Comparison of ENCODE assay signal across 8 cellular contexts in genomic region chr11:13338437-13339069, GRCh38.
DNase-seq lines count a peak whose midpoint lies in the region; ATAC-seq, FAIRE-seq and TF ChIP-seq lines count a peak whose summit lies in the region.

No MANE protein-coding gene starts in this region.

- H3K4me1 ChIP-seq in H1 (replicated peaks in 1 of 4; ENCODE audit: control insufficient read depth in 3 of 4, insufficient read depth in 4 of 4, low read length in 3 of 4): peaks cover 0 to 2% (median 0%) of the 10 kb centered on the region in 4 experiments; a peak in 2 of 7 replicates

- no peak overlapping the region for H3K23ac ChIP-seq in H1 (ENCODE audit: insufficient read length)

- H4K5ac ChIP-seq in H1 (ENCODE audit: insufficient read length, low read depth, low read length): no peak overlapping the region

- no peak overlapping the region for H3K14ac ChIP-seq in H1 (ENCODE audit: insufficient read length)

- H3K4ac ChIP-seq in H1 (replicated peaks; ENCODE audit: insufficient read length, low read depth, low read length): no peak overlapping the region

- H3K36me3 ChIP-seq in H1 (ENCODE audit: control insufficient read depth in 2 of 4, insufficient read depth in 4 of 4, low read length in 3 of 4): no peaks in the 10 kb centered on the region

- H3K9ac ChIP-seq in H1 (replicated peaks in 1 of 4; ENCODE audit: extremely low read depth in 1 of 4, low read depth in 3 of 4, low read length in 3 of 4): no peak overlapping the region

- WGBS in H1 (ENCODE audit: extremely low coverage in 1 of 2, insufficient coverage in 1 of 2, insufficient read length in 1 of 2, insufficient replicate concordance in 2 of 2, low coverage in 1 of 2, low lambda C conversion rate in 2 of 2, missing lambda C conversion rate in 1 of 2), 2 experiments: 94% methylated on average over 8 of the region's 8 CpGs; no CpG with 5 or more reads in 1 of the 2 experiments

- H4K91ac ChIP-seq in H1 (replicated peaks; ENCODE audit: insufficient read length, low read length): peak overlapping the region; percentile 29

- peak overlapping the region; percentile 4; the same call in 1 of the 2 replicates for H2AK5ac ChIP-seq in H1 (ENCODE audit: low read depth, low read length)

- peak; percentile 69 for ATAC-seq in sciatic nerve
- ATAC-seq in GM19395 (IDR thresholded peaks at IDR 0.05; ENCODE audit: unreplicated experiment): no peak
- ATAC-seq in GM21390 (IDR thresholded peaks at IDR 0.05; ENCODE audit: unreplicated experiment): no peak

- no peaks in the 10 kb centered on the region for H3K23me2 ChIP-seq in H1 (ENCODE audit: low read depth, low read length)

- no peak overlapping the region for H3K27ac ChIP-seq in H1 (ENCODE audit: low read depth, low read length)

- peaks cover 0 to 4% of the 10 kb centered on the region in 2 experiments; a peak in 1 of 4 replicates for H3K9me3 ChIP-seq in H1 (ENCODE audit: insufficient read depth in 2 of 2, low read depth in 1 of 2, low read length in 1 of 2)

- H2BK5ac ChIP-seq in H1 (ENCODE audit: low read depth, low read length): peak overlapping the region; percentile 4

- no peaks in the 10 kb centered on the region for H3K27me3 ChIP-seq in H1 (replicated peaks in 1 of 4; ENCODE audit: control insufficient read depth in 3 of 4, extremely low read depth in 1 of 4, insufficient read depth in 3 of 4, low read length in 3 of 4)

- no peak for TF ChIP-seq EP300 in H1 (IDR thresholded peaks at IDR 0.05; ENCODE audit: borderline replicate concordance in 1 of 2, low read depth in 2 of 2, low read length in 2 of 2)

- H2AFZ ChIP-seq in H1 (ENCODE audit: low read length): no peak overlapping the region

- peak; percentile 75 for DNase-seq in ELR (ENCODE audit: low read depth)
- DNase-seq in RPMI8226: peak; percentile 5
- DNase-seq in H1 (ENCODE audit: low read depth in 1 of 2, low spot score in 2 of 2): no peak
- DNase-seq in sciatic nerve (ENCODE audit: low spot score): no peak
- no peak for DNase-seq in NOMO-1 treated with DMSO at 0.1 percent for 48 hours (lab: John Stamatoyannopoulos, UW; ENCODE audit: unreplicated experiment)
- DNase-seq in UCSD-AML1 (lab: John Stamatoyannopoulos, UW; ENCODE audit: unreplicated experiment): no peak

- peak overlapping the region; percentile 5; the same call in 1 of the 2 replicates for H2BK12ac ChIP-seq in H1 (ENCODE audit: low read depth, low read length)

- no peak overlapping the region for H3K56ac ChIP-seq in H1 (replicated peaks; ENCODE audit: insufficient read length, low read depth, low read length)

- no peak for TF ChIP-seq RAD21 in H1 (IDR thresholded peaks at IDR 0.05 in 1 of 2, conservative IDR thresholded peaks at IDR 0.05 in 1 of 2; ENCODE audit: low read depth in 2 of 2, low read length in 2 of 2)

- H2BK120ac ChIP-seq in H1 (replicated peaks; ENCODE audit: low read depth, low read length): no peak overlapping the region

- FAIRE-seq in H1 (lab: Jason Lieb, UNC): no peak

- no peaks in the 10 kb centered on the region; a peak in 1 of 4 replicates for H3K79me2 ChIP-seq in H1 (ENCODE audit: control insufficient read depth in 1 of 2, insufficient read depth in 2 of 2, low read length in 2 of 2)

- no peak overlapping the region; a peak in 1 of 4 replicates for H3K4me2 ChIP-seq in H1 (ENCODE audit: insufficient read depth in 1 of 2, low read depth in 2 of 2, low read length in 2 of 2)

- POLR2A ChIA-PET in H1 (lab: Charles Lee; ENCODE audit: partially characterized antibody): interaction anchor here (1.2 to 1.4 kb wide), 2 partner anchors 9 to 60 kb away, joined by 3 to 4 read pairs; no protein-coding TSS in a partner anchor

- no peak overlapping the region for H2BK20ac ChIP-seq in H1 (ENCODE audit: low read length)

- no peaks in the 10 kb centered on the region; the same call in 1 of the 2 replicates for H3K79me1 ChIP-seq in H1 (ENCODE audit: low read depth, low read length)

- no peak for TF ChIP-seq CTCF in H1 (IDR thresholded peaks at IDR 0.05; ENCODE audit: control extremely low read depth in 1 of 3, insufficient read depth in 1 of 3, low read depth in 1 of 3, low read length in 3 of 3)

- intact Hi-C loops in sciatic nerve (cut with DNase I): no loop called here

- TF ChIP-seq POLR2A in H1 (IDR thresholded peaks at IDR 0.05; ENCODE audit: control extremely low read depth in 1 of 2, low read depth in 2 of 2, low read length in 2 of 2): no peak

- H3K18ac ChIP-seq in H1 (ENCODE audit: extremely low read depth, low read length): no peak overlapping the region

- CTCF ChIA-PET in H1 (lab: Charles Lee; ENCODE audit: partially characterized antibody): interaction anchor here (1.0 to 6.2 kb wide), 6 partner anchors 13 to 374 kb away, joined by 3 to 98 read pairs (median 3); no protein-coding TSS in a partner anchor

- peak overlapping the region; percentile 33; the same call in 1 of the 2 replicates for H2BK15ac ChIP-seq in H1 (ENCODE audit: low read length)

- H3K4me3 ChIP-seq in H1 (ENCODE audit: extremely low read depth in 1 of 4, insufficient read depth in 2 of 4, low read depth in 3 of 4, low read length in 4 of 4): no peak overlapping the region

- no peak overlapping the region for H4K8ac ChIP-seq in H1 (ENCODE audit: extremely low read depth, insufficient read depth, low read length)

- peaks cover 0 to 2% of the 10 kb centered on the region in 2 experiments for H4K20me1 ChIP-seq in H1 (replicated peaks in 1 of 2; ENCODE audit: control insufficient read depth in 1 of 2, insufficient read depth in 2 of 2, low read length in 2 of 2)

TF ChIP-seq in H1, 55 proteins besides CTCF, POLR2A, EP300 and RAD21:
- no peak for TF ChIP-seq CHD2 (IDR thresholded peaks at IDR 0.05; ENCODE audit: low read length)
- TF ChIP-seq SP1 (IDR thresholded peaks at IDR 0.05; ENCODE audit: low read depth, low read length): no peak
- TF ChIP-seq SRF (IDR thresholded peaks at IDR 0.05; ENCODE audit: low read depth, low read length): no peak
- TF ChIP-seq BCL11A (IDR thresholded peaks at IDR 0.05; ENCODE audit: low read depth in 2 of 2, low read length in 2 of 2): no peak
- TF ChIP-seq CEBPB (IDR thresholded peaks at IDR 0.05; ENCODE audit: low read depth, low read length): no peak
- TF ChIP-seq KDM1A (IDR thresholded peaks at IDR 0.05; ENCODE audit: borderline replicate concordance, low read length): peak; percentile 61; the same call in 1 of the 2 replicates
- peak; percentile 69; the same call in 1 of the 2 replicates for TF ChIP-seq BACH1 (IDR thresholded peaks at IDR 0.05; ENCODE audit: low read length)
- TF ChIP-seq NRF1 (IDR thresholded peaks at IDR 0.05; ENCODE audit: low read depth, low read length): no peak
- no peak for TF ChIP-seq RFX5 (IDR thresholded peaks at IDR 0.05; ENCODE audit: borderline replicate concordance, low read depth, low read length)
- TF ChIP-seq MAFK (IDR thresholded peaks at IDR 0.05; ENCODE audit: low read depth, low read length): peak; percentile 61; the same call in 1 of the 2 replicates
- TF ChIP-seq JUND (IDR thresholded peaks at IDR 0.05; ENCODE audit: low read length): no peak

Comparison
In these comparisons a context has a peak if more than half of its experiments do, and no peak if none do; other contexts are left out.
1. DNase-seq: peak in ELR (single experiment) and RPMI8226 (single experiment); none in H1 (0 of 2), sciatic nerve (single experiment), NOMO-1 treated with DMSO at 0.1 percent for 48 hours (single experiment) and UCSD-AML1 (single experiment).